ENCODE assay signal across 31 cellular contexts in genomic region chr5:151278845-151279244, GRCh38. TPM values are rescaled to one million over a fixed set of nuclear protein-coding genes. Genes with fewer than 3 reads are reported as not detected.
"Had no signal": no experiment of that assay in that cellular context is flagged by ENCODE, and none has a peak within 500 bp of the region (broad histone marks: within the 10 kb centered on the region; RNA-seq: fewer than 3 reads in every experiment).

No MANE protein-coding gene starts in this region.

- DNase-seq: stimulated activated CD4-positive, alpha-beta T cell treated with anti-CD3 and anti-CD28 coated beads, Interleukin-2, amount 100 ng/mL, for 24 hours; stimulated activated CD4-positive, alpha-beta T cell treated with anti-CD3 and anti-CD28 coated beads, Interleukin-2, amount 100 ng/mL, for 48 hours; stimulated activated CD4-positive, alpha-beta T cell treated with anti-CD3 and anti-CD28 coated beads, Interleukin-4, amount 100 ng/mL, for 1 hour; stimulated activated CD4-positive, alpha-beta T cell treated with anti-CD3 and anti-CD28 coated beads, Interleukin-4, amount 100 ng/mL, for 24 hours; stimulated activated CD4-positive, alpha-beta T cell treated with anti-CD3 and anti-CD28 coated beads, Interleukin-4, amount 100 ng/mL, for 4 hours; stimulated activated CD8-positive, alpha-beta memory T cell treated with anti-CD3 and anti-CD28 coated beads, Interleukin-4, amount 100 ng/mL, for 48 hours; stimulated activated naive B cell treated with anti-CD40 and anti-IgM and Interleukin-4, amounts not matched to agents 10 μg/mL and 1 μg/mL and 100 μg/mL, for 72 hours; stimulated activated naive CD4-positive, alpha-beta T cell; stimulated activated naive CD4-positive, alpha-beta T cell treated with Interleukin-2 at 50 U/mL for 16 hours; stimulated activated naive CD8-positive, alpha-beta T cell treated with anti-CD3 and anti-CD28 coated beads, Interleukin-15, amount 100 ng/mL, for 72 hours; stimulated activated naive CD8-positive, alpha-beta T cell treated with anti-CD3 and anti-CD28 coated beads, Interleukin-15, Interleukin-2, amounts not matched to agents 100 U/mL and 50 U/mL, for 24 hours; stomach; substantia nigra; testis; thyroid gland; tibial artery; transverse colon; uterus had no signal

- H3K27me3 Mint-ChIP-seq: stimulated activated memory B cell treated with anti-CD40 and anti-IgM and Interleukin-4, amounts not matched to agents 10 μg/mL and 1 μg/mL and 100 μg/mL, for 72 hours; stimulated activated naive B cell treated with anti-CD40 and anti-IgM and Interleukin-4, amounts not matched to agents 10 μg/mL and 1 μg/mL and 100 μg/mL, for 72 hours; stimulated activated naive CD8-positive, alpha-beta T cell treated with anti-CD3 and anti-CD28 coated beads, Interleukin-15, amount 100 ng/mL, for 72 hours; stimulated activated naive CD8-positive, alpha-beta T cell treated with anti-CD3 and anti-CD28 coated beads, Interleukin-15, Interleukin-2, amounts not matched to agents 100 ng/mL and 50 ng/mL, for 24 hours; type B pancreatic cell had no signal

- H3K36me3 ChIP-seq: stomach, suprapubic skin, thoracic aorta, thyroid gland, tibial artery, tibial nerve, transverse colon, upper lobe of left lung, uterus, vagina had no signal

- H3K27ac Mint-ChIP-seq: stimulated activated effector memory CD8-positive, alpha-beta T cell treated with anti-CD3 and anti-CD28 coated beads, Interleukin-12 subunit alpha, Interleukin-12 subunit beta, amount 100 ng/mL, for 72 hours; stimulated activated memory B cell treated with anti-CD40 and anti-IgM and Interleukin-4, amounts not matched to agents 10 μg/mL and 1 μg/mL and 100 μg/mL, for 72 hours; stimulated activated naive B cell treated with anti-CD40 and anti-IgM and Interleukin-4, amounts not matched to agents 10 μg/mL and 1 μg/mL and 100 μg/mL, for 72 hours; stimulated activated naive CD8-positive, alpha-beta T cell treated with anti-CD3 and anti-CD28 coated beads, Interleukin-15, amount 100 ng/mL, for 72 hours; stimulated activated naive CD8-positive, alpha-beta T cell treated with anti-CD3 and anti-CD28 coated beads, Interleukin-15, Interleukin-2, amounts not matched to agents 100 ng/mL and 50 ng/mL, for 24 hours; type B pancreatic cell had no signal

- H3K36me3 Mint-ChIP-seq: stimulated activated effector memory CD8-positive, alpha-beta T cell treated with anti-CD3 and anti-CD28 coated beads, Interleukin-12 subunit alpha, Interleukin-12 subunit beta, amount 100 ng/mL, for 72 hours; type B pancreatic cell had no signal

- H3K4me1 ChIP-seq: stomach, suprapubic skin, testis, thyroid gland, tibial artery, tibial nerve, transverse colon, upper lobe of left lung, uterus, vagina had no signal

- H3K4me3 Mint-ChIP-seq: stimulated activated effector memory CD8-positive, alpha-beta T cell treated with anti-CD3 and anti-CD28 coated beads, Interleukin-12 subunit alpha, Interleukin-12 subunit beta, amount 100 ng/mL, for 72 hours; stimulated activated memory B cell treated with anti-CD40 and anti-IgM and Interleukin-4, amounts not matched to agents 10 μg/mL and 1 μg/mL and 100 μg/mL, for 72 hours; stimulated activated naive B cell treated with anti-CD40 and anti-IgM and Interleukin-4, amounts not matched to agents 10 μg/mL and 1 μg/mL and 100 μg/mL, for 72 hours; stimulated activated naive CD8-positive, alpha-beta T cell treated with anti-CD3 and anti-CD28 coated beads, Interleukin-15, amount 100 ng/mL, for 72 hours; stimulated activated naive CD8-positive, alpha-beta T cell treated with anti-CD3 and anti-CD28 coated beads, Interleukin-15, Interleukin-2, amounts not matched to agents 100 ng/mL and 50 ng/mL, for 24 hours; type B pancreatic cell had no signal

- H3K27me3 ChIP-seq: stomach, suprapubic skin, testis, thyroid gland, tibial artery, tibial nerve, transverse colon, upper lobe of left lung, uterus, vagina had no signal

- H3K27ac ChIP-seq: stomach, suprapubic skin, testis, thoracic aorta, thyroid gland, tibial artery, tibial nerve, transverse colon, upper lobe of left lung, uterus, vagina had no signal

- H3K4me1 Mint-ChIP-seq: stimulated activated effector memory CD8-positive, alpha-beta T cell treated with anti-CD3 and anti-CD28 coated beads, Interleukin-12 subunit alpha, Interleukin-12 subunit beta, amount 100 ng/mL, for 72 hours; stimulated activated memory B cell treated with anti-CD40 and anti-IgM and Interleukin-4, amounts not matched to agents 10 μg/mL and 1 μg/mL and 100 μg/mL, for 72 hours; stimulated activated naive CD8-positive, alpha-beta T cell treated with anti-CD3 and anti-CD28 coated beads, Interleukin-15, amount 100 ng/mL, for 72 hours had no signal

- ATAC-seq: stimulated activated effector memory CD8-positive, alpha-beta T cell treated with anti-CD3 and anti-CD28 coated beads, Interleukin-12 subunit alpha, Interleukin-12 subunit beta, amount 100 ng/mL, for 72 hours; stimulated activated memory B cell treated with anti-CD40 and anti-IgM and Interleukin-4, amounts not matched to agents 10 μg/mL and 1 μg/mL and 100 μg/mL, for 72 hours; stimulated activated naive B cell treated with anti-CD40 and anti-IgM and Interleukin-4, amounts not matched to agents 10 μg/mL and 1 μg/mL and 100 μg/mL, for 72 hours; stimulated activated naive CD8-positive, alpha-beta T cell treated with anti-CD3 and anti-CD28 coated beads, Interleukin-15, amount 100 ng/mL, for 72 hours; stimulated activated naive CD8-positive, alpha-beta T cell treated with anti-CD3 and anti-CD28 coated beads, Interleukin-15, Interleukin-2, amounts not matched to agents 100 U/mL and 50 U/mL, for 24 hours had no signal

- H3K4me3 ChIP-seq: stomach, suprapubic skin, testis, thoracic aorta, thyroid gland, tibial artery, tibial nerve, transverse colon, upper lobe of left lung, uterus, vagina had no signal

- H3K9me3 ChIP-seq: stomach, suprapubic skin, testis, thoracic aorta, thyroid gland, tibial artery, tibial nerve, transverse colon, upper lobe of left lung, uterus, vagina had no signal

- H3K9me3 Mint-ChIP-seq: stimulated activated effector memory CD8-positive, alpha-beta T cell treated with anti-CD3 and anti-CD28 coated beads, Interleukin-12 subunit alpha, Interleukin-12 subunit beta, amount 100 ng/mL, for 72 hours; stimulated activated memory B cell treated with anti-CD40 and anti-IgM and Interleukin-4, amounts not matched to agents 10 μg/mL and 1 μg/mL and 100 μg/mL, for 72 hours; stimulated activated naive B cell treated with anti-CD40 and anti-IgM and Interleukin-4, amounts not matched to agents 10 μg/mL and 1 μg/mL and 100 μg/mL, for 72 hours; stimulated activated naive CD8-positive, alpha-beta T cell treated with anti-CD3 and anti-CD28 coated beads, Interleukin-15, amount 100 ng/mL, for 72 hours; stimulated activated naive CD8-positive, alpha-beta T cell treated with anti-CD3 and anti-CD28 coated beads, Interleukin-15, Interleukin-2, amounts not matched to agents 100 ng/mL and 50 ng/mL, for 24 hours had no signal

RNA-seq across cellular contexts. Expression of gene SLC36A3, which starts 24.7 kb away (rescaled TPM):
- total RNA-seq: stomach, subcutaneous adipose tissue, suprapubic skin, temporal lobe, thoracic aorta, thyroid gland, tibial nerve, transverse colon, upper lobe of left lung, ureter, urinary bladder, uterus, vagina had no signal
- polyA plus RNA-seq: stomach, urinary bladder had no signal
